1 cellular context compared by ENCODE assay signal in the genomic region with DNA sequence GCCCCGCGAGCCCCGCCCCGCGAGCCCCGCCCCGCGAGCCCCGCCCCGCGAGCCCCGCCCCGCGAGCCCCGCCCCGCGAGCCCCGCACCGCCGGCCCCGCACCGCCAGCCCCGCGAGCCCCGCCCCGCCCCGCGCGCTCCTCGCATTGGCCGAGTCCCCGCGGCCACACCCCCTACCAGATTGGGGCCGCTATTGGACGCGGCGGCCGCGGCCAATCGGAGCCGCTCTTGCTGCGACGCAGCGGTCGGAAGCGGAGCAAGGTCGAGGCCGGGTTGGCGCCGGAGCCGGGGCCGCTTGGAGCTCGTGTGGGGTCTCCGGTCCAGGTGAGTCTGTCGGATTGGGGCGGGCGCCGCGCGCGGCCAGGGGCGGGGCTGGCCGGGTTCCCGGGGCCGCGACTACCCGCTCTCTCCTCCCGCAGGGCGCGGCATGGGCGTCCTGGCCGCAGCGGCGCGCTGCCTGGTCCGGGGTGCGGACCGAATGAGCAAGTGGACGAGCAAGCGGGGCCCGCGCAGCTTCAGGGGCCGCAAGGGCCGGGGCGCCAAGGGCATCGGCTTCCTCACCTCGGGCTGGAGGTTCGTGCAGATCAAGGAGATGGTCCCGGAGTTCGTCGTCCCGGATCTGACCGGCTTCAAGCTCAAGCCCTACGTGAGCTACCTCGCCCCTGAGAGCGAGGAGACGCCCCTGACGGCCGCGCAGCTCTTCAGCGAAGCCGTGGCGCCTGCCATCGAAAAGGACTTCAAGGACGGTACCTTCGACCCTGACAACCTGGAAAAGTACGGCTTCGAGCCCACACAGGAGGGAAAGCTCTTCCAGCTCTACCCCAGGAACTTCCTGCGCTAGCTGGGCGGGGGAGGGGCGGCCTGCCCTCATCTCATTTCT.
A peak's percentile ranks its signal among the peaks of the same experiment; 100 is the strongest.
TF ChIP-seq lines count a peak whose summit lies in the region.

TSS of gene MRPL41 (plus strand) at position 224 of the 879 bp plus-strand sequence. CDS start at position 427, 203 bp downstream.

TF ChIP-seq in HEK293, 187 proteins besides CTCF, POLR2A, EP300 and RAD21 (continued from another document):
- TF ChIP-seq GLIS2 (tag by site-specific recombination; IDR thresholded peaks at IDR 0.05), result peak; percentile 20
- TF ChIP-seq ZNF354C (tag by site-specific recombination; IDR thresholded peaks at IDR 0.05; ENCODE audit: borderline replicate concordance, low read depth), result no peak
- TF ChIP-seq ZBTB20 (tag by site-specific recombination; IDR thresholded peaks at IDR 0.05), result peak; percentile 79; the same call in 1 of the 2 replicates
- peak; percentile 52 for TF ChIP-seq ZBTB17 (tag by site-specific recombination; IDR thresholded peaks at IDR 0.05)
- TF ChIP-seq ZNF37A (tag by site-specific recombination; IDR thresholded peaks at IDR 0.05), result peak; percentile 88
- TF ChIP-seq KLF1 (tag by site-specific recombination; IDR thresholded peaks at IDR 0.05), result peak; percentile 77
- peak; percentile 93 for TF ChIP-seq KLF10 (tag by site-specific recombination; IDR thresholded peaks at IDR 0.05)
- TF ChIP-seq ZNF223 (tag by site-specific recombination; IDR thresholded peaks at IDR 0.05), result no peak
- TF ChIP-seq YY1 (tag by site-specific recombination; IDR thresholded peaks at IDR 0.05), result 0 out of 2 replicates have a peak, but pooled peaks have one; percentile 8
- no peak for TF ChIP-seq ZNF366 (tag by site-specific recombination; conservative IDR thresholded peaks at IDR 0.05)
- peak; percentile 89 for TF ChIP-seq KLF8 (tag by site-specific recombination; IDR thresholded peaks at IDR 0.05)
- TF ChIP-seq ZNF341 (tag by site-specific recombination; IDR thresholded peaks at IDR 0.05; ENCODE audit: low read depth), result peak; percentile 38; the same call in 1 of the 2 replicates
- 0 out of 2 replicates have a peak, but pooled peaks have one; percentile 73 for TF ChIP-seq PBX3 (CRISPR knock-in tag; IDR thresholded peaks at IDR 0.05)
- TF ChIP-seq ZBTB10 (tag by site-specific recombination; IDR thresholded peaks at IDR 0.05), result 0 out of 2 replicates have a peak, but pooled peaks have one; percentile 55
- TF ChIP-seq, protein P1, sequence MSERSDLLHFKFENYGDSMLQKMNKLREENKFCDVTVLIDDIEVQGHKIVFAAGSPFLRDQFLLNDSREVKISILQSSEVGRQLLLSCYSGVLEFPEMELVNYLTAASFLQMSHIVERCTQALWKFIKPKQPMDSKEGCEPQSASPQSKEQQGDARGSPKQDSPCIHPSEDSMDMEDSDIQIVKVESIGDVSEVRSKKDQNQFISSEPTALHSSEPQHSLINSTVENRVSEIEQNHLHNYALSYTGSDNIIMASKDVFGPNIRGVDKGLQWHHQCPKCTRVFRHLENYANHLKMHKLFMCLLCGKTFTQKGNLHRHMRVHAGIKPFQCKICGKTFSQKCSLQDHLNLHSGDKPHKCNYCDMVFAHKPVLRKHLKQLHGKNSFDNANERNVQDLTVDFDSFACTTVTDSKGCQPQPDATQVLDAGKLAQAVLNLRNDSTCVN (tag by site-specific recombination; optimal IDR thresholded peaks at IDR 0.05), result peak; percentile 76
- TF ChIP-seq, protein P2, sequence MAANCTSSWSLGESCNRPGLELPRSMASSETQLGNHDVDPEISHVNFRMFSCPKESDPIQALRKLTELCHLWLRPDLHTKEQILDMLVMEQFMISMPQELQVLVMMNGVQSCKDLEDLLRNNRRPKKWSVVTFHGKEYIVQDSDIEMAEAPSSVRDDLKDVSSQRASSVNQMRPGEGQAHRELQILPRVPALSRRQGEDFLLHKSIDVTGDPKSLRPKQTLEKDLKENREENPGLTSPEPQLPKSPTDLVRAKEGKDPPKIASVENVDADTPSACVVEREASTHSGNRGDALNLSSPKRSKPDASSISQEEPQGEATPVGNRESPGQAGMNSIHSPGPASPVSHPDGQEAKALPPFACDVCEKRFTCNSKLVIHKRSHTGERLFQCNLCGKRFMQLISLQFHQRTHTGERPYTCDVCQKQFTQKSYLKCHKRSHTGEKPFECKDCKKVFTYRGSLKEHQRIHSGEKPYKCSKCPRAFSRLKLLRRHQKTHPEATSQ (tag by site-specific recombination; IDR thresholded peaks at IDR 0.05), result 0 out of 2 replicates have a peak, but pooled peaks have one; percentile 29
- 0 out of 2 replicates have a peak, but pooled peaks have one; percentile 21 for TF ChIP-seq ZNF580 (tag by site-specific recombination; IDR thresholded peaks at IDR 0.05)
- 0 out of 2 replicates have a peak, but pooled peaks have one; percentile 21 for TF ChIP-seq WT1 (tag by site-specific recombination; IDR thresholded peaks at IDR 0.05)
- no peak for TF ChIP-seq ZNF324 (tag by site-specific recombination; IDR thresholded peaks at IDR 0.05)
- no peak for TF ChIP-seq ZFHX2 (tag by site-specific recombination; conservative IDR thresholded peaks at IDR 0.05)
- 0 out of 2 replicates have a peak, but pooled peaks have one; percentile 17 for TF ChIP-seq ZNF76 (tag by site-specific recombination; IDR thresholded peaks at IDR 0.05; ENCODE audit: borderline replicate concordance, low read depth)
- peak; percentile 30; the same call in 1 of the 2 replicates for TF ChIP-seq KLF16 (tag by site-specific recombination; IDR thresholded peaks at IDR 0.05)
- TF ChIP-seq ZNF600 (tag by site-specific recombination; IDR thresholded peaks at IDR 0.05), result 0 out of 2 replicates have a peak, but pooled peaks have one; percentile 22
- no peak for TF ChIP-seq ZBTB1 (tag by site-specific recombination; IDR thresholded peaks at IDR 0.05)
- TF ChIP-seq ZNF335 (tag by site-specific recombination; conservative IDR thresholded peaks at IDR 0.05), result peak; percentile 29
- peak; percentile 64; the same call in 1 of the 2 replicates for TF ChIP-seq GLIS1 (tag by site-specific recombination; IDR thresholded peaks at IDR 0.05)
- no peak for TF ChIP-seq ZNF473 (tag by site-specific recombination; IDR thresholded peaks at IDR 0.05)
- 0 out of 2 replicates have a peak, but pooled peaks have one; percentile 39 for TF ChIP-seq ZFP37 (tag by site-specific recombination; IDR thresholded peaks at IDR 0.05)
- TF ChIP-seq KLF9 (tag by site-specific recombination; IDR thresholded peaks at IDR 0.05; ENCODE audit: low read depth), result peak; percentile 38
- peak; percentile 78 for TF ChIP-seq ZEB2 (tag by site-specific recombination; IDR thresholded peaks at IDR 0.05)
TF ChIP-seq in HEK293: peak in this region for 29.
